8 cellular contexts compared by ENCODE assay signal in genomic region chr1:148901150-148901952, GRCh38. TPM values are rescaled to one million over a fixed set of nuclear protein-coding genes. Genes with fewer than 3 reads are reported as not detected.
DNase-seq lines count a peak whose midpoint lies in the region; ATAC-seq and TF ChIP-seq lines count a peak whose summit lies in the region.
"Not testable (repeated sequence)": the region's sequence is repeated elsewhere in the genome, so short reads cannot be mapped to it uniquely, and the experiment has no call there.

No MANE protein-coding gene starts in this region.

- TF ChIP-seq POLR2A in heart left ventricle (IDR thresholded peaks at IDR 0.05); upper lobe of left lung (IDR thresholded peaks at IDR 0.05): not testable (repeated sequence)

- not testable (repeated sequence) for H3K4me3 Mint-ChIP-seq in CD4-positive, alpha-beta T cell; activated T-cell treated with anti-CD3 and anti-CD28 coated beads, Interleukin-2, amount 50 U/mL, for 4 hours; brain

- WGBS in heart left ventricle, 4 donors: 14 to 26% methylated on average over 1 to 3 of the region's 9 CpGs; no CpG with 5 or more reads in 2 of the 4 donors
- 0 to 38% methylated on average over 1 to 3 of the region's 9 CpGs; no CpG with 5 or more reads in 1 of the 3 donors for WGBS in psoas muscle, 3 donors
- WGBS in upper lobe of left lung, 2 donors: no CpG with 5 or more reads among the region's 9 CpGs

- intact Hi-C loops in CD4-positive, alpha-beta T cell (cut with DNase I, micrococcal nuclease); heart left ventricle (cut with DNase I); lower lobe of right lung (cut with DNase I); psoas muscle (cut with DNase I): not testable (repeated sequence)

- H3K27me3 Mint-ChIP-seq in CD4-positive, alpha-beta T cell; activated T-cell treated with anti-CD3 and anti-CD28 coated beads, Interleukin-2, amount 50 U/mL, for 4 hours (ENCODE audit: low read depth); brain: not testable (repeated sequence)

- not testable (repeated sequence) for H3K27ac ChIP-seq in CD4-positive, alpha-beta T cell (ENCODE audit: low read depth, low read length); upper lobe of left lung
- peak overlapping the region in 6 of 12 donors; percentile 56 to 88 (median 62) for H3K27ac ChIP-seq in heart left ventricle
- H3K27ac ChIP-seq in lower lobe of right lung: peak overlapping the region; percentile 68
- peak overlapping the region; percentile 73 for H3K27ac ChIP-seq in psoas muscle

- peak overlapping the region; percentile 53 for H3K27ac Mint-ChIP-seq in CD4-positive, alpha-beta T cell
- H3K27ac Mint-ChIP-seq in brain: peak overlapping the region in 3 of 5 experiments; percentile 49 to 67 (median 52)

- peak; percentile 72 for ATAC-seq in CD4-positive, alpha-beta T cell (ENCODE audit: poor library complexity)
- peak; percentile 87 for ATAC-seq in SK-N-SH treated with all-trans-retinoic acid at 6 μM for 48 hours
- ATAC-seq in activated T-cell treated with anti-CD3 and anti-CD28 coated beads, Interleukin-2, amount 50 U/mL, for 4 hours: peak; percentile 81 to 88
- ATAC-seq in heart left ventricle: peak; percentile 98 to 99 (median 98)
- peak; percentile 99 to 100 for ATAC-seq in lower lobe of right lung
- ATAC-seq in psoas muscle: peak; percentile 91 to 97 (median 96)
- ATAC-seq in upper lobe of left lung (ENCODE audit: low FRiP score in 2 of 2): peak; percentile 97 to 99

- not testable (repeated sequence) for H3K4me1 ChIP-seq in heart left ventricle, lower lobe of right lung, psoas muscle, upper lobe of left lung

- H3K36me3 ChIP-seq in heart left ventricle; lower lobe of right lung; psoas muscle (ENCODE audit: insufficient read depth in 1 of 2, low read depth in 1 of 2); upper lobe of left lung: not testable (repeated sequence)

- not testable (repeated sequence) for H3K4me1 Mint-ChIP-seq in CD4-positive, alpha-beta T cell (ENCODE audit: low read depth); activated T-cell treated with anti-CD3 and anti-CD28 coated beads, Interleukin-2, amount 50 U/mL, for 4 hours (ENCODE audit: low read depth); brain

- H3K36me3 Mint-ChIP-seq in CD4-positive, alpha-beta T cell (ENCODE audit: low read depth); activated T-cell treated with anti-CD3 and anti-CD28 coated beads, Interleukin-2, amount 50 U/mL, for 4 hours (ENCODE audit: insufficient read depth); brain: not testable (repeated sequence)

- DNase-seq in CD4-positive, alpha-beta T cell; activated T-cell treated with anti-CD3 and anti-CD28 coated beads, Interleukin-2, amount 50 U/mL, for 4 hours; heart left ventricle; lower lobe of right lung; psoas muscle; upper lobe of left lung: not testable (repeated sequence)

- not testable (repeated sequence) for H3K4me3 ChIP-seq in heart left ventricle, lower lobe of right lung, psoas muscle, upper lobe of left lung

- POLR2A ChIA-PET in CD4-positive, alpha-beta T cell (lab: Charles Lee): not testable (repeated sequence)

- TF ChIP-seq CTCF in CD4-positive, alpha-beta T cell (IDR thresholded peaks at IDR 0.05); brain (conservative IDR thresholded peaks at IDR 0.05); heart left ventricle (IDR thresholded peaks at IDR 0.05); lower lobe of right lung (IDR thresholded peaks at IDR 0.05); psoas muscle (IDR thresholded peaks at IDR 0.05); upper lobe of left lung (IDR thresholded peaks at IDR 0.05): not testable (repeated sequence)

- CTCF ChIA-PET in CD4-positive, alpha-beta T cell (lab: Charles Lee): not testable (repeated sequence)

- H3K9me3 Mint-ChIP-seq in CD4-positive, alpha-beta T cell; activated T-cell treated with anti-CD3 and anti-CD28 coated beads, Interleukin-2, amount 50 U/mL, for 4 hours; brain: not testable (repeated sequence)

- not testable (repeated sequence) for TF ChIP-seq EP300 in upper lobe of left lung (IDR thresholded peaks at IDR 0.05)

- not testable (repeated sequence) for H3K27me3 ChIP-seq in CD4-positive, alpha-beta T cell (ENCODE audit: control insufficient read depth, insufficient read depth, low read length); heart left ventricle; lower lobe of right lung (ENCODE audit: low read depth); psoas muscle (ENCODE audit: insufficient read depth in 3 of 3, low read length in 2 of 3); upper lobe of left lung

- H3K9me3 ChIP-seq in CD4-positive, alpha-beta T cell (ENCODE audit: control insufficient read depth, low read length); heart left ventricle; lower lobe of right lung; psoas muscle; upper lobe of left lung: not testable (repeated sequence)

RNA-seq across cellular contexts. Expression of gene PDE4DIP, which starts 57.1 kb away (rescaled TPM):
- 10 to 100 TPM; 27.1 to 27.4 TPM for total RNA-seq in CD4-positive, alpha-beta T cell
- 10 to 100 TPM in 2 of 3 donors, 1 to 10 TPM in 1; 8.5 to 13.7 (median 12.5) TPM for total RNA-seq in activated T-cell treated with anti-CD3 and anti-CD28 coated beads, Interleukin-2, amount 50 U/mL, for 4 hours
- polyA plus RNA-seq in brain (ENCODE audit: insufficient read depth, low read depth, low replicate concordance) (57.7 TPM), heart left ventricle (100 to 1,000 TPM; 614 to 835 TPM), psoas muscle (1,000 to 10,000 TPM in 2 of 3 donors, 100 to 1,000 TPM in 1; 368 to 2,569 (median 1,043) TPM)
- total RNA-seq in heart left ventricle (1,000 to 10,000 TPM; 1,299 to 2,892 (median 2,435) TPM), lower lobe of right lung (153 TPM), psoas muscle (1,000 to 10,000 TPM; 1,830 to 3,658 (median 2,938) TPM), upper lobe of left lung (100 to 1,000 TPM; 106 to 163 (median 138) TPM)
